In the genomic region with DNA sequence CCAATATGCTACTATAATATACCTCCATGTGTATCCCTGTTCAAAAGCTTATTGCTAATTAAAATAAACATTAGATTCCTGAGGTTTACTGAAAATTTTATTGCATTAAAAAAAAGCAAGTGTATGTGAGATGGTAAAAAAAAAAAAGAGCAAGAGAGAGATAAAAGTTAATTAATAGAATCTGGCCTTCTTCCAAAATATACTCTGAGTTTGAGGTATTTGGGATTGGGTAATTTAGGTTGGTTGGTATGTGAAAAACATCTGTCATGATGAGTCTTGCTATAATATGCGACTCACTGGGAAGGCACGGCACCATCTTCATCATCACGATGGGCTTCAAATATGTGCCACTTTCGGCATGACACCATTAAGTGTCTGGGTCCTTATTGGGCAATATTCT, we compare ENCODE assay signal across 15 cellular contexts.
A peak's percentile ranks its signal among the peaks of the same experiment; 100 is the strongest.
DNase-seq lines count a peak whose midpoint lies in the region; ATAC-seq, FAIRE-seq and TF ChIP-seq lines count a peak whose summit lies in the region.
"Had no signal": no experiment of that assay in that cellular context is flagged by ENCODE, and none has a peak within 500 bp of the region (broad histone marks: within the 10 kb centered on the region; RNA-seq: fewer than 3 reads in every experiment).

No MANE protein-coding gene starts in this region.

- ATAC-seq in foreskin keratinocyte = peak; percentile 45

- no peaks in the 10 kb centered on the region for H3K36me3 ChIP-seq in BJ (ENCODE audit: control insufficient read depth, insufficient read depth, low read length)
- H3K36me3 ChIP-seq: sigmoid colon had no signal

- H3K4me3 ChIP-seq in BJ (ENCODE audit: low read depth, low read length) = no peak overlapping the region
- H3K4me3 ChIP-seq: lung, sigmoid colon had no signal

- no peak for FAIRE-seq in GM19239 (lab: Jason Lieb, UNC)
- FAIRE-seq: G401.6 had no signal

- POLR2A ChIA-PET in BJ (lab: Charles Lee) = no interaction called here

- peak overlapping the region; percentile 100 for H3K27ac ChIP-seq in foreskin keratinocyte
- H3K27ac ChIP-seq: sigmoid colon had no signal

- CTCF ChIA-PET in BJ (lab: Yijun Ruan, JAX) = no interaction called here

- H3K27me3 ChIP-seq in BJ (ENCODE audit: control insufficient read depth, insufficient read depth, low read length) (no peaks in the 10 kb centered on the region), foreskin keratinocyte (no peaks in the 10 kb centered on the region)
- H3K27me3 ChIP-seq: sigmoid colon had no signal

- TF ChIP-seq CTCF in BJ (IDR thresholded peaks at IDR 0.05; ENCODE audit: insufficient read depth, low read depth, low read length) (no peak), foreskin keratinocyte (conservative IDR thresholded peaks at IDR 0.05) (no peak)

- DNase-seq in BJ (ENCODE audit: low read depth) (peak; percentile 80), HT1080 (ENCODE audit: low read depth) (peak; percentile 79), amniotic epithelial cell (ENCODE audit: low read depth) (peak; percentile 93), foreskin keratinocyte (peak; percentile 97 to 99), NCI-H1930 (lab: John Stamatoyannopoulos, UW) (no peak), GM19239 (ENCODE audit: insufficient read length, low spot score) (no peak), erythroblast (lab: John Stamatoyannopoulos, UW) (no peak)
- no peak for DNase-seq in stimulated activated CD4-positive, alpha-beta T cell treated with anti-CD3 and anti-CD28 coated beads, Interleukin-4, amount 100 ng/mL, for 1 hour
- DNase-seq: activated B cell treated with CpG ODN at 0.5 μM for 24 hours; effector CD8-positive, alpha-beta T cell; KG1; NCI-H2081 treated with DMSO at 0.1 percent for 48 hours; sigmoid colon had no signal

- peaks cover 37% of the 10 kb centered on the region for H3K4me1 ChIP-seq in foreskin keratinocyte
- H3K4me1 ChIP-seq: sigmoid colon had no signal

- no peak for TF ChIP-seq POLR2A in erythroblast (IDR thresholded peaks at IDR 0.05; ENCODE audit: low read length)

Comparison
In these comparisons a context has a peak if more than half of its experiments do, and no peak if none do; other contexts are left out.
1. DNase-seq: peak in BJ (single experiment), HT1080 (single experiment), amniotic epithelial cell (single experiment) and foreskin keratinocyte (2 of 2); none in NCI-H1930 (0 of 2), GM19239 (single experiment), stimulated activated CD4-positive, alpha-beta T cell treated with anti-CD3 and anti-CD28 coated beads, Interleukin-4, amount 100 ng/mL, for 1 hour (single experiment) and erythroblast (0 of 2).